Comparison of ENCODE assay signal across 9 cellular contexts in the genomic region with DNA sequence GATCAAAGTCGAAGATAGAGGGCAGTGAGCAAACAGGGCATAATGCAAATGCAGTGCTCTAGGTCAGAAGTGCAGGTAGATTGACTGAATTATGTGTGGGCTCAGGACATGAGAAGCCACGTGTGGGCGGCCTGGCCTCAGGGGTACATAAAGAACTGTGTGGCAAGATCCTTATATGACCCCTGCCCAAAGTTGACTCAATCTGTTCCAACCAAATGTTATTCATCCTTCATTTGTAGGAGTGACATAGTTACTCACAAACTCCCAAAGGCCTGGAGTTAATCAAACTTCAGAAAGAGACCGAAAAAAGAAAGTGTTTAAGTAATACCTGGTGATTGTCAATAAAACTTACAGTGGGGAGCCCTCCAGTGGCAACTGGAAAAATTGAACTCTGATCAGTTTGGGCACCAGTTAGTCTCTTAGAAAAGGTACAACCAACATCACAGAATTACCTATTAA.
DNase-seq lines count a peak whose midpoint lies in the region; ATAC-seq and TF ChIP-seq lines count a peak whose summit lies in the region.
"Had no signal": no experiment of that assay in that cellular context is flagged by ENCODE, and none has a peak within 500 bp of the region (broad histone marks: within the 10 kb centered on the region; RNA-seq: fewer than 3 reads in every experiment).

No MANE protein-coding gene starts in this region.

- H4K20me1 ChIP-seq in PC-3 (ENCODE audit: low read length): no peaks in the 10 kb centered on the region

- in situ Hi-C loops in GM13976 (cut with MboI; ENCODE audit: low sequenced_read_pairs, unreplicated experiment): no loop called here

- POLR2A ChIA-PET in PC-3 (lab: Charles Lee; ENCODE audit: unreplicated experiment): no interaction called here
- POLR2A ChIA-PET in CD4-positive, alpha-beta memory T cell (lab: Charles Lee; ENCODE audit: partially characterized antibody): no interaction called here

- no peak overlapping the region for H3K9ac ChIP-seq in PC-3 (ENCODE audit: low read length)

- TF ChIP-seq CTCF in AG09309 (IDR thresholded peaks at IDR 0.05; ENCODE audit: control insufficient read depth, insufficient read depth, low read depth, low read length, missing control alignments) (peak; percentile 53), GM13976 (IDR thresholded peaks at IDR 0.05; ENCODE audit: borderline replicate concordance, control extremely low read depth, extremely low read depth, insufficient read depth, missing control alignments) (no peak), PC-3 (conservative IDR thresholded peaks at IDR 0.05; ENCODE audit: low read depth, low read length) (peak; percentile 100), fibroblast of the aortic adventitia (IDR thresholded peaks at IDR 0.05; ENCODE audit: insufficient read depth, low read length) (peak; percentile 60)

- no peaks in the 10 kb centered on the region for H3F3A ChIP-seq in PC-3 (ENCODE audit: low read length, unreplicated experiment)

- intact Hi-C loops in PC-3 (cut with micrococcal nuclease): loop anchor here (1.0 to 10.0 kb wide), 8 partner anchors 44 to 1031 kb away; no protein-coding TSS in a partner anchor
- intact Hi-C loops in CD4-positive, alpha-beta memory T cell (cut with micrococcal nuclease): no loop called here

- no peaks in the 10 kb centered on the region for H3K9me3 ChIP-seq in PC-3 (ENCODE audit: low read length)
- H3K9me3 ChIP-seq in CD4-positive, alpha-beta memory T cell (ENCODE audit: control insufficient read depth in 1 of 2, low read length in 2 of 2): no peaks in the 10 kb centered on the region

- H3K79me2 ChIP-seq in PC-3 (ENCODE audit: low read length): no peaks in the 10 kb centered on the region

- no peaks in the 10 kb centered on the region for H3K4me1 ChIP-seq in PC-3 (ENCODE audit: insufficient read depth, low read length)
- no peaks in the 10 kb centered on the region for H3K4me1 ChIP-seq in CD4-positive, alpha-beta memory T cell (ENCODE audit: insufficient read depth, low read length)

- H3K4me3 Mint-ChIP-seq in immature natural killer cell: no peak overlapping the region
- no peak overlapping the region for H3K4me3 Mint-ChIP-seq in CD4-positive, alpha-beta memory T cell

- H3K9me2 ChIP-seq in PC-3 (replicated peaks; ENCODE audit: low read length): no peaks in the 10 kb centered on the region

- H3K27ac Mint-ChIP-seq in immature natural killer cell: no peak overlapping the region
- H3K27ac Mint-ChIP-seq in CD4-positive, alpha-beta memory T cell: no peak overlapping the region

- DNase-seq in AG09309 (ENCODE audit: low read depth): peak; percentile 41
- peak; percentile 9 for DNase-seq in GM13976 (ENCODE audit: low spot score)
- DNase-seq in PC-3: peak; percentile 92
- peak; percentile 70 for DNase-seq in fibroblast of the aortic adventitia (ENCODE audit: low read depth)
- peak; percentile 20 for DNase-seq in smooth muscle cell of the brain vasculature (ENCODE audit: low read depth, low spot score)
- DNase-seq in NCI-H2081 (lab: John Stamatoyannopoulos, UW): no peak
- no peak for DNase-seq in immature natural killer cell
- no peak for DNase-seq in CD4-positive, alpha-beta memory T cell

- CTCF ChIA-PET in PC-3 (lab: Charles Lee): interaction anchor here (0.6 to 1.2 kb wide), 4 partner anchors 74 to 1020 kb away, joined by 3 to 6 read pairs (median 4); no protein-coding TSS in a partner anchor
- CTCF ChIA-PET in CD4-positive, alpha-beta memory T cell (lab: Charles Lee; ENCODE audit: partially characterized antibody): no interaction called here

- H3K9me3 Mint-ChIP-seq in immature natural killer cell: peaks cover 0 to 3% (median 0%) of the 10 kb centered on the region in 6 donors
- H3K9me3 Mint-ChIP-seq in CD4-positive, alpha-beta memory T cell: peaks cover 0 to 2% (median 0%) of the 10 kb centered on the region in 8 donors

- peak; percentile 86 for ATAC-seq in PC-3

- no peaks in the 10 kb centered on the region for H3K27me3 ChIP-seq in PC-3 (ENCODE audit: low read length)
- no peaks in the 10 kb centered on the region for H3K27me3 ChIP-seq in CD4-positive, alpha-beta memory T cell (ENCODE audit: insufficient read depth, low read length)

- no peaks in the 10 kb centered on the region for H3K4me1 Mint-ChIP-seq in immature natural killer cell
- H3K4me1 Mint-ChIP-seq in CD4-positive, alpha-beta memory T cell: no peaks in the 10 kb centered on the region

- no peak overlapping the region for H3K27ac ChIP-seq in PC-3 (ENCODE audit: low read length)
- H3K27ac ChIP-seq in CD4-positive, alpha-beta memory T cell (ENCODE audit: low read depth, low read length): no peak overlapping the region
- H3K27ac ChIP-seq: epithelial cell of prostate had no signal

- no peak overlapping the region for H3K4me3 ChIP-seq in AG09309 (ENCODE audit: control insufficient read depth, low read depth, low read length)
- no peak overlapping the region for H3K4me3 ChIP-seq in PC-3 (ENCODE audit: low read length)
- H3K4me3 ChIP-seq in fibroblast of the aortic adventitia (ENCODE audit: low read depth, low read length): no peak overlapping the region
- no peak overlapping the region for H3K4me3 ChIP-seq in CD4-positive, alpha-beta memory T cell (ENCODE audit: low read length in 2 of 2)

- H3K27me3 Mint-ChIP-seq in immature natural killer cell (ENCODE audit: low read depth in 3 of 3): peaks cover 0 to 2% (median 0%) of the 10 kb centered on the region in 3 donors
- H3K27me3 Mint-ChIP-seq in CD4-positive, alpha-beta memory T cell: peaks cover 11 to 12% of the 10 kb centered on the region in 2 donors

- no peaks in the 10 kb centered on the region for H3K36me3 Mint-ChIP-seq in immature natural killer cell
- H3K36me3 Mint-ChIP-seq in CD4-positive, alpha-beta memory T cell: no peaks in the 10 kb centered on the region

- H2AFZ ChIP-seq in PC-3 (ENCODE audit: low read length): no peak overlapping the region

- no peaks in the 10 kb centered on the region for H3K36me3 ChIP-seq in PC-3 (ENCODE audit: low read depth, low read length)
- H3K36me3 ChIP-seq in CD4-positive, alpha-beta memory T cell (ENCODE audit: insufficient read depth, low read length): no peaks in the 10 kb centered on the region

- no peak overlapping the region for H3K4me2 ChIP-seq in PC-3 (ENCODE audit: low read length)

- no TSS peak for BruUV-seq in PC-3 (replicated peaks; lab: Mats Ljungman, UMichigan)

Comparison
In these comparisons a context has a peak if more than half of its experiments do, and no peak if none do; other contexts are left out.
1. DNase-seq: peak in AG09309 (single experiment), GM13976 (single experiment), PC-3 (single experiment), fibroblast of the aortic adventitia (single experiment) and smooth muscle cell of the brain vasculature (single experiment); none in NCI-H2081 (0 of 2), immature natural killer cell (0 of 3) and CD4-positive, alpha-beta memory T cell (0 of 5).